In the genomic region with DNA sequence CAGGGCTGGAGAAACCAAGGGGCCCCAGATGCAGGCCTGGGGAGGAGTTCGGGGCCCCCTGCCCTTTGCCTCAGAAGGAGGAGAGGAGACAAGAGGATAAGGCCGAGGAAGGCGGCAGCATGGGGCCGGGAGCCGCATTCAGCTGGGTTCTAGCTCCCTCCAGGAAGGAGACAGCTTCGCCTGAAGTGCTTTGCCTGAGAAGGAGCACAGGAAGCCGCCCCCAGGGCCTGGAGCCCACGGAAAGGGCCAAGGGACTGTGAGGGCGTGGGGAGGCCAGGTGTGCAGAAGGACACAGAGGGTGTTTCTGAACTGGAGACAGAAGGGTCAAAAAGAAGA, we compare ENCODE assay signal across 30 cellular contexts.
"Had no signal": no experiment of that assay in that cellular context is flagged by ENCODE, and none has a peak within 500 bp of the region (broad histone marks: within the 10 kb centered on the region; RNA-seq: fewer than 3 reads in every experiment).

No MANE protein-coding gene starts in this region.

- H3K9me3 Mint-ChIP-seq: activated B cell treated with CpG ODN at 0.5 μM for 24 hours; activated naive CD4-positive, alpha-beta T cell treated with anti-CD3 and anti-CD28 coated beads, Interleukin-2, amount 50 U/mL, for 24 hours; effector memory CD8-positive, alpha-beta T cell; natural killer cell treated with Interleukin-12 subunit alpha and Interleukin-12 subunit beta and Interleukin-15 and Interleukin-18, amount 100 ng/mL, for 72 hours had no signal

- H3K4me2 ChIP-seq: hepatocyte, SK-N-SH, smooth muscle cell had no signal

- H3K4me3 ChIP-seq: adrenal gland, body of pancreas, coronary artery, gastroesophageal sphincter, hepatocyte, mucosa of descending colon, ovary, smooth muscle cell, stomach, thyroid gland, upper lobe of left lung had no signal

- ATAC-seq: activated CD4-positive, alpha-beta T cell treated with anti-CD3 and anti-CD28 coated beads for 36 hours; body of pancreas had no signal

- H3K27ac Mint-ChIP-seq: activated B cell treated with CpG ODN at 0.5 μM for 24 hours; activated CD4-positive, alpha-beta T cell treated with anti-CD3 and anti-CD28 coated beads for 36 hours; activated T-cell treated with anti-CD3 and anti-CD28 coated beads, Interleukin-2, amount 50 U/mL, for 24 hours; natural killer cell treated with Interleukin-12 subunit alpha and Interleukin-12 subunit beta and Interleukin-15 and Interleukin-18, amount 100 ng/mL, for 72 hours; progenitor cell of endocrine pancreas; stimulated activated naive B cell treated with anti-CD40 and anti-IgM and Interleukin-4, amounts not matched to agents 10 μg/mL and 1 μg/mL and 100 μg/mL, for 72 hours had no signal

- H3K27me3 ChIP-seq: adrenal gland, body of pancreas, gastroesophageal sphincter, hepatocyte, neutrophil, ovary, stomach, thyroid gland, upper lobe of left lung had no signal

- H3K4me3 Mint-ChIP-seq: activated B cell treated with CpG ODN at 0.5 μM for 24 hours; activated CD4-positive, alpha-beta T cell treated with anti-CD3 and anti-CD28 coated beads for 36 hours; activated naive CD4-positive, alpha-beta T cell treated with anti-CD3 and anti-CD28 coated beads, Interleukin-2, amount 50 U/mL, for 24 hours; activated T-cell treated with anti-CD3 and anti-CD28 coated beads, Interleukin-2, amount 50 U/mL, for 24 hours; effector memory CD8-positive, alpha-beta T cell; natural killer cell treated with Interleukin-12 subunit alpha and Interleukin-12 subunit beta and Interleukin-15 and Interleukin-18, amount 100 ng/mL, for 72 hours; stimulated activated naive B cell treated with anti-CD40 and anti-IgM and Interleukin-4, amounts not matched to agents 10 μg/mL and 1 μg/mL and 100 μg/mL, for 72 hours had no signal

- H3K4me1 ChIP-seq: adrenal gland, body of pancreas, gastroesophageal sphincter, stomach, thyroid gland, upper lobe of left lung had no signal

- H3K27me3 Mint-ChIP-seq: activated B cell treated with CpG ODN at 0.5 μM for 24 hours; activated CD4-positive, alpha-beta T cell treated with anti-CD3 and anti-CD28 coated beads for 36 hours; activated naive CD4-positive, alpha-beta T cell treated with anti-CD3 and anti-CD28 coated beads, Interleukin-2, amount 50 U/mL, for 24 hours; activated T-cell treated with anti-CD3 and anti-CD28 coated beads, Interleukin-2, amount 50 U/mL, for 24 hours; effector memory CD8-positive, alpha-beta T cell; natural killer cell treated with Interleukin-12 subunit alpha and Interleukin-12 subunit beta and Interleukin-15 and Interleukin-18, amount 100 ng/mL, for 72 hours; progenitor cell of endocrine pancreas; stimulated activated naive B cell treated with anti-CD40 and anti-IgM and Interleukin-4, amounts not matched to agents 10 μg/mL and 1 μg/mL and 100 μg/mL, for 72 hours had no signal

- H3K9ac ChIP-seq: SK-N-SH had no signal

- H3K27ac ChIP-seq: adrenal gland, body of pancreas, coronary artery, gastroesophageal sphincter, hepatocyte, neutrophil, ovary, stomach, thyroid gland, upper lobe of left lung had no signal

- H3K36me3 ChIP-seq: adrenal gland, neutrophil, ovary had no signal

- H3K36me3 Mint-ChIP-seq: natural killer cell treated with Interleukin-12 subunit alpha and Interleukin-12 subunit beta and Interleukin-15 and Interleukin-18, amount 100 ng/mL, for 72 hours had no signal

- DNase-seq: activated B cell treated with CpG ODN at 0.5 μM for 24 hours; activated CD8-positive, alpha-beta memory T cell treated with anti-CD3 and anti-CD28 coated beads for 24 hours; activated CD8-positive, alpha-beta memory T cell treated with anti-CD3 and anti-CD28 coated beads, Interleukin-2, amount 50 U/mL, for 4 hours; activated gamma-delta T cell treated with Interleukin-2 at 50 U/mL for 16 hours; activated T-cell treated with anti-CD3 and anti-CD28 coated beads, Interleukin-2, amount 50 U/mL, for 24 hours; aorta; body of pancreas; left cardiac atrium; left ventricle myocardium superior; ovary; stimulated activated CD4-positive, alpha-beta T cell treated with anti-CD3 and anti-CD28 coated beads, Interleukin-1b, Interleukin-23, amount 100 ng/mL, for 48 hours; stimulated activated CD4-positive, alpha-beta T cell treated with anti-CD3 and anti-CD28 coated beads, Interleukin-4, amount 100 ng/mL, for 4 hours; stimulated activated naive B cell treated with anti-CD40 and anti-IgM and Interleukin-4, amounts not matched to agents 10 μg/mL and 1 μg/mL and 100 μg/mL, for 72 hours; stomach; SW 1271 had no signal

- H3K9me3 ChIP-seq: adrenal gland, body of pancreas, gastroesophageal sphincter, mucosa of descending colon, neutrophil, ovary, SK-N-SH, thyroid gland, upper lobe of left lung had no signal

- H3K4me1 Mint-ChIP-seq: activated B cell treated with CpG ODN at 0.5 μM for 24 hours; activated CD4-positive, alpha-beta T cell treated with anti-CD3 and anti-CD28 coated beads for 36 hours; activated naive CD4-positive, alpha-beta T cell treated with anti-CD3 and anti-CD28 coated beads, Interleukin-2, amount 50 U/mL, for 24 hours; stimulated activated naive B cell treated with anti-CD40 and anti-IgM and Interleukin-4, amounts not matched to agents 10 μg/mL and 1 μg/mL and 100 μg/mL, for 72 hours had no signal
